19 cellular contexts compared by ENCODE assay signal in genomic region chr17:41769985-41770384, GRCh38. TPM values are rescaled to one million over a fixed set of nuclear protein-coding genes. Genes with fewer than 3 reads are reported as not detected.
DNase-seq lines count a peak whose midpoint lies in the region; ATAC-seq and TF ChIP-seq lines count a peak whose summit lies in the region.
"Had no signal": no experiment of that assay in that cellular context is flagged by ENCODE, and none has a peak within 500 bp of the region (broad histone marks: within the 10 kb centered on the region; RNA-seq: fewer than 3 reads in every experiment).

No MANE protein-coding gene starts in this region.

- no peak for TF ChIP-seq EP300 in sigmoid colon (IDR thresholded peaks at IDR 0.05)

- DNase-seq in activated naive CD8-positive, alpha-beta T cell treated with anti-CD3 and anti-CD28 coated beads for 36 hours = no peak
- no peak for DNase-seq in activated naive CD8-positive, alpha-beta T cell treated with anti-CD3 and anti-CD28 coated beads, Interleukin-2, amount 50 U/mL, for 24 hours
- DNase-seq in OCI-LY7 (ENCODE audit: low spot score) (no peak), endodermal cell (no peak), sigmoid colon (no peak), erythroblast (lab: John Stamatoyannopoulos, UW) (no peak), DMS53 (lab: John Stamatoyannopoulos, UW) (no peak)
- DNase-seq in stimulated activated effector memory CD8-positive, alpha-beta T cell treated with anti-CD3 and anti-CD28 coated beads, Interleukin-12 subunit alpha, Interleukin-12 subunit beta, amount 100 ng/mL, for 72 hours (ENCODE audit: low spot score in 2 of 2) = no peak
- DNase-seq: 8988T; BE2C; CD4-positive, CD25-positive, alpha-beta regulatory T cell; COR-L47; DMS153; EL; NCI-H510A; NCI-H774; SIG-M5 had no signal

- no peaks in the 10 kb centered on the region for H3K9me2 ChIP-seq in OCI-LY7 (ENCODE audit: insufficient read depth, low read length)

- POLR2A ChIA-PET in OCI-LY7 (lab: Charles Lee) = no interaction called here

- TF ChIP-seq CTCF in OCI-LY7 (conservative IDR thresholded peaks at IDR 0.05; ENCODE audit: low read length) (no peak), endodermal cell (conservative IDR thresholded peaks at IDR 0.05) (no peak), sigmoid colon (IDR thresholded peaks at IDR 0.05) (no peak)

- no peak overlapping the region for H3K4me3 Mint-ChIP-seq in activated naive CD8-positive, alpha-beta T cell treated with anti-CD3 and anti-CD28 coated beads for 36 hours
- H3K4me3 Mint-ChIP-seq in activated naive CD8-positive, alpha-beta T cell treated with anti-CD3 and anti-CD28 coated beads, Interleukin-2, amount 50 U/mL, for 24 hours = no peak overlapping the region
- no peak overlapping the region for H3K4me3 Mint-ChIP-seq in endodermal cell
- no peak overlapping the region for H3K4me3 Mint-ChIP-seq in stimulated activated effector memory CD8-positive, alpha-beta T cell treated with anti-CD3 and anti-CD28 coated beads, Interleukin-12 subunit alpha, Interleukin-12 subunit beta, amount 100 ng/mL, for 72 hours
- H3K4me3 Mint-ChIP-seq: CD4-positive, CD25-positive, alpha-beta regulatory T cell had no signal

- WGBS in endodermal cell (ENCODE audit: insufficient coverage in 1 of 2, insufficient read length in 1 of 2), 2 experiments = 96 to 100% methylated on average over 2 to 3 of the region's 3 CpGs
- WGBS in sigmoid colon, 2 donors = 55 to 79% methylated on average over 3 of the region's 3 CpGs

- H3K4me1 ChIP-seq in OCI-LY7 (ENCODE audit: insufficient read depth, low read length, poor library complexity, severe bottlenecking) = peaks cover 29% of the 10 kb centered on the region
- no peaks in the 10 kb centered on the region for H3K4me1 ChIP-seq in endodermal cell (ENCODE audit: control insufficient read depth, insufficient read depth, low read length)
- H3K4me1 ChIP-seq in sigmoid colon = peaks cover 0 to 24% (median 18%) of the 10 kb centered on the region in 4 donors

- BruUV-seq in OCI-LY7 (replicated peaks; lab: Mats Ljungman, UMichigan) = no TSS peak

- ATAC-seq in activated naive CD8-positive, alpha-beta T cell treated with anti-CD3 and anti-CD28 coated beads, Interleukin-2, amount 50 U/mL, for 24 hours = no peak
- peak; percentile 17 for ATAC-seq in stimulated activated effector memory CD8-positive, alpha-beta T cell treated with anti-CD3 and anti-CD28 coated beads, Interleukin-12 subunit alpha, Interleukin-12 subunit beta, amount 100 ng/mL, for 72 hours
- ATAC-seq: SK-N-SH treated with all-trans-retinoic acid at 6 μM for 48 hours had no signal

- CTCF ChIA-PET in OCI-LY7 (lab: Charles Lee; ENCODE audit: unreplicated experiment) = interaction anchor here (0.5 kb wide), 1 partner anchor 275 kb away, joined by 4 read pairs; no protein-coding TSS in a partner anchor

- intact Hi-C loops in OCI-LY7 (cut with micrococcal nuclease; ENCODE audit: unreplicated experiment) (no loop called here), sigmoid colon (cut with DNase I) (no loop called here)

- peak overlapping the region; percentile 52 for H3K27ac Mint-ChIP-seq in activated naive CD8-positive, alpha-beta T cell treated with anti-CD3 and anti-CD28 coated beads for 36 hours
- H3K27ac Mint-ChIP-seq in activated naive CD8-positive, alpha-beta T cell treated with anti-CD3 and anti-CD28 coated beads, Interleukin-2, amount 50 U/mL, for 24 hours = no peak overlapping the region
- peak overlapping the region; percentile 21 for H3K27ac Mint-ChIP-seq in endodermal cell
- no peak overlapping the region for H3K27ac Mint-ChIP-seq in stimulated activated effector memory CD8-positive, alpha-beta T cell treated with anti-CD3 and anti-CD28 coated beads, Interleukin-12 subunit alpha, Interleukin-12 subunit beta, amount 100 ng/mL, for 72 hours

- H3K27me3 Mint-ChIP-seq in activated naive CD8-positive, alpha-beta T cell treated with anti-CD3 and anti-CD28 coated beads for 36 hours = no peaks in the 10 kb centered on the region
- no peaks in the 10 kb centered on the region for H3K27me3 Mint-ChIP-seq in activated naive CD8-positive, alpha-beta T cell treated with anti-CD3 and anti-CD28 coated beads, Interleukin-2, amount 50 U/mL, for 24 hours
- H3K27me3 Mint-ChIP-seq in endodermal cell (ENCODE audit: insufficient read depth) = no peaks in the 10 kb centered on the region

- H3K27me3 ChIP-seq in endodermal cell (ENCODE audit: control insufficient read depth, insufficient read depth, low read length, poor library complexity, severe bottlenecking) (no peaks in the 10 kb centered on the region), sigmoid colon (no peaks in the 10 kb centered on the region)
- H3K27me3 ChIP-seq: BE2C had no signal

- peak overlapping the region; percentile 76 for H3K4me2 ChIP-seq in OCI-LY7 (ENCODE audit: low read length)

- H3K9me3 ChIP-seq in OCI-LY7 (ENCODE audit: low read length) = no peaks in the 10 kb centered on the region
- H3K9me3 ChIP-seq in endodermal cell (ENCODE audit: control insufficient read depth, low read length) = no peaks in the 10 kb centered on the region
- H3K9me3 ChIP-seq in sigmoid colon = no peaks in the 10 kb centered on the region
- H3K9me3 ChIP-seq: BE2C had no signal

- H3K9me3 Mint-ChIP-seq in activated naive CD8-positive, alpha-beta T cell treated with anti-CD3 and anti-CD28 coated beads for 36 hours = no peaks in the 10 kb centered on the region
- no peaks in the 10 kb centered on the region for H3K9me3 Mint-ChIP-seq in activated naive CD8-positive, alpha-beta T cell treated with anti-CD3 and anti-CD28 coated beads, Interleukin-2, amount 50 U/mL, for 24 hours
- H3K9me3 Mint-ChIP-seq in endodermal cell = no peaks in the 10 kb centered on the region
- no peaks in the 10 kb centered on the region for H3K9me3 Mint-ChIP-seq in stimulated activated effector memory CD8-positive, alpha-beta T cell treated with anti-CD3 and anti-CD28 coated beads, Interleukin-12 subunit alpha, Interleukin-12 subunit beta, amount 100 ng/mL, for 72 hours
- H3K9me3 Mint-ChIP-seq: CD4-positive, CD25-positive, alpha-beta regulatory T cell had no signal

- no peaks in the 10 kb centered on the region for H4K20me1 ChIP-seq in OCI-LY7 (ENCODE audit: insufficient read depth, low read length)

- H3K36me3 ChIP-seq in OCI-LY7 (ENCODE audit: insufficient read depth, low read length) (peaks cover 24% of the 10 kb centered on the region), endodermal cell (ENCODE audit: control insufficient read depth, insufficient read depth, low read length) (peaks cover 74% of the 10 kb centered on the region), sigmoid colon (peaks cover 0 to 48% (median 3%) of the 10 kb centered on the region in 4 donors)

- H3K4me3 ChIP-seq in OCI-LY7 (ENCODE audit: low read depth, low read length, poor library complexity, severe bottlenecking) (peak overlapping the region; percentile 74), endodermal cell (ENCODE audit: low read length) (no peak overlapping the region), sigmoid colon (no peak overlapping the region)

- peaks cover 2% of the 10 kb centered on the region for H3K4me1 Mint-ChIP-seq in activated naive CD8-positive, alpha-beta T cell treated with anti-CD3 and anti-CD28 coated beads for 36 hours
- no peaks in the 10 kb centered on the region for H3K4me1 Mint-ChIP-seq in activated naive CD8-positive, alpha-beta T cell treated with anti-CD3 and anti-CD28 coated beads, Interleukin-2, amount 50 U/mL, for 24 hours
- peaks cover 8% of the 10 kb centered on the region for H3K4me1 Mint-ChIP-seq in endodermal cell
- peaks cover 5% of the 10 kb centered on the region for H3K4me1 Mint-ChIP-seq in stimulated activated effector memory CD8-positive, alpha-beta T cell treated with anti-CD3 and anti-CD28 coated beads, Interleukin-12 subunit alpha, Interleukin-12 subunit beta, amount 100 ng/mL, for 72 hours

- no peaks in the 10 kb centered on the region for H3K36me3 Mint-ChIP-seq in activated naive CD8-positive, alpha-beta T cell treated with anti-CD3 and anti-CD28 coated beads for 36 hours
- no peaks in the 10 kb centered on the region for H3K36me3 Mint-ChIP-seq in activated naive CD8-positive, alpha-beta T cell treated with anti-CD3 and anti-CD28 coated beads, Interleukin-2, amount 50 U/mL, for 24 hours (ENCODE audit: low read depth)
- H3K36me3 Mint-ChIP-seq in endodermal cell (ENCODE audit: low read depth) = peaks cover 72% of the 10 kb centered on the region
- no peaks in the 10 kb centered on the region for H3K36me3 Mint-ChIP-seq in stimulated activated effector memory CD8-positive, alpha-beta T cell treated with anti-CD3 and anti-CD28 coated beads, Interleukin-12 subunit alpha, Interleukin-12 subunit beta, amount 100 ng/mL, for 72 hours
- H3K36me3 Mint-ChIP-seq: CD4-positive, CD25-positive, alpha-beta regulatory T cell had no signal

- H2AFZ ChIP-seq in OCI-LY7 (ENCODE audit: low read length) = no peak overlapping the region

- no peak for TF ChIP-seq POLR2A in sigmoid colon (IDR thresholded peaks at IDR 0.05)
- TF ChIP-seq POLR2A in erythroblast (IDR thresholded peaks at IDR 0.05; ENCODE audit: low read length) = no peak

- H3K9ac ChIP-seq in endodermal cell (ENCODE audit: extremely low read depth, low read length, poor library complexity, severe bottlenecking) = no peak overlapping the region

- no peak overlapping the region for H3K27ac ChIP-seq in OCI-LY7 (ENCODE audit: low read depth, low read length, poor library complexity, severe bottlenecking)
- no peak overlapping the region for H3K27ac ChIP-seq in endodermal cell (ENCODE audit: low read depth, low read length)
- H3K27ac ChIP-seq in sigmoid colon = no peak overlapping the region

- H3K79me2 ChIP-seq in OCI-LY7 (ENCODE audit: insufficient read depth, low read depth, low read length) = no peaks in the 10 kb centered on the region

RNA-seq across cellular contexts. Expression of gene JUP, which starts 16.5 kb away (rescaled TPM):
- total RNA-seq in activated naive CD8-positive, alpha-beta T cell treated with anti-CD3 and anti-CD28 coated beads for 36 hours = 1 to 10 TPM; 2.7 to 3.7 TPM
- 29.9 and 40.5 TPM in 2 replicates for total RNA-seq in OCI-LY7 (2014; rRNA removed; shearing (Covaris generic))
- 62.0 and 69.3 TPM in 2 replicates for total RNA-seq in OCI-LY7 (2022)
- total RNA-seq in endodermal cell = 100 to 1,000 TPM; 112 to 167 TPM
- 71.5 TPM for polyA plus RNA-seq in endodermal cell (2013, experiment 1 of 2)
- polyA plus RNA-seq in endodermal cell (2013, experiment 2 of 2) = 69.3 TPM
- 10 to 100 TPM; 22.2 to 40.3 (median 31.2) TPM for total RNA-seq in sigmoid colon
- polyA plus RNA-seq in sigmoid colon = 100 to 1,000 TPM; 231 to 494 (median 236) TPM

RNA-seq across cellular contexts. Expression of gene HAP1, which starts 35.5 kb away (rescaled TPM):
- under 1 TPM in 1 of 2 experiments, not detected in 1; 0.08 TPM for total RNA-seq in activated naive CD8-positive, alpha-beta T cell treated with anti-CD3 and anti-CD28 coated beads for 36 hours
- total RNA-seq in OCI-LY7 (2014; rRNA removed; shearing (Covaris generic)) = 0.10 and 0.19 TPM in 2 replicates
- total RNA-seq in OCI-LY7 (2022) (0.22 and 0.55 TPM in 2 replicates), endodermal cell (1 to 10 TPM; 1.7 TPM), sigmoid colon (1 to 10 TPM in 3 of 4 donors, under 1 TPM in 1; 0.71 to 4.3 (median 2.5) TPM)
- polyA plus RNA-seq in endodermal cell (2013, experiment 1 of 2) = 0.82 TPM
- 0.66 TPM for polyA plus RNA-seq in endodermal cell (2013, experiment 2 of 2)
- under 1 TPM; under 0.01 to 0.47 (median 0.23) TPM for polyA plus RNA-seq in sigmoid colon
- total RNA-seq: RPMI7951 had no signal

RNA-seq across cellular contexts. Expression of gene P3H4, which starts 41.8 kb away (rescaled TPM):
- 1 to 10 TPM; 1.5 to 1.8 TPM for total RNA-seq in activated naive CD8-positive, alpha-beta T cell treated with anti-CD3 and anti-CD28 coated beads for 36 hours
- total RNA-seq in OCI-LY7 (2014; rRNA removed; shearing (Covaris generic)) = 0.08 TPM in 1 of 2 replicates, not detected in the other
- 2.2 and 2.6 TPM in 2 replicates for total RNA-seq in OCI-LY7 (2022)
- 10 to 100 TPM; 23.9 to 40.6 TPM for total RNA-seq in endodermal cell
- polyA plus RNA-seq in endodermal cell (2013, experiment 1 of 2) = 32.2 TPM
- polyA plus RNA-seq in endodermal cell (2013, experiment 2 of 2) = 34.7 TPM
- total RNA-seq in sigmoid colon = 10 to 100 TPM in 3 of 4 donors, 1 to 10 TPM in 1; 9.9 to 12.3 (median 11.3) TPM
- polyA plus RNA-seq in sigmoid colon = 1 to 10 TPM; 3.0 to 6.4 (median 4.9) TPM

RNA-seq across cellular contexts. Expression of gene FKBP10, which starts 42.8 kb away (rescaled TPM):
- under 1 TPM; 0.48 to 0.89 TPM for total RNA-seq in activated naive CD8-positive, alpha-beta T cell treated with anti-CD3 and anti-CD28 coated beads for 36 hours
- total RNA-seq in OCI-LY7 (2014; rRNA removed; shearing (Covaris generic)) = 1.5 TPM in 1 of 2 replicates, not detected in the other
- total RNA-seq in OCI-LY7 (2022) (7.3 and 7.8 TPM in 2 replicates), endodermal cell (100 to 1,000 TPM; 179 to 291 TPM), sigmoid colon (10 to 100 TPM; 34.2 to 71.2 (median 39.5) TPM)
- 230 TPM for polyA plus RNA-seq in endodermal cell (2013, experiment 1 of 2)
- 211 TPM for polyA plus RNA-seq in endodermal cell (2013, experiment 2 of 2)
- 10 to 100 TPM in 1 of 3 donors, 1 to 10 TPM in 2; 5.5 to 18.4 (median 9.0) TPM for polyA plus RNA-seq in sigmoid colon
- total RNA-seq: CD4-positive, CD25-positive, alpha-beta regulatory T cell had no signal

RNA-seq across cellular contexts. Expression of gene GAST, which starts 57.9 kb away (rescaled TPM):
- not detected for total RNA-seq in activated naive CD8-positive, alpha-beta T cell treated with anti-CD3 and anti-CD28 coated beads for 36 hours
- not detected in 2 replicates for total RNA-seq in OCI-LY7 (2014; rRNA removed; shearing (Covaris generic))
- total RNA-seq in OCI-LY7 (2022) (not detected in 2 replicates), endodermal cell (not detected), sigmoid colon (not detected)
- not detected for polyA plus RNA-seq in endodermal cell (2013, experiment 1 of 2)
- polyA plus RNA-seq in endodermal cell (2013, experiment 2 of 2) = not detected
- polyA plus RNA-seq in sigmoid colon = not detected
- total RNA-seq: CD4-positive, CD25-positive, alpha-beta regulatory T cell; RPMI7951 had no signal
- polyA plus RNA-seq: CD4-positive, CD25-positive, alpha-beta regulatory T cell had no signal

Comparison
In these comparisons a context has a peak if more than half of its experiments do, and no peak if none do; other contexts are left out.
1. H3K27ac Mint-ChIP-seq: peak in activated naive CD8-positive, alpha-beta T cell treated with anti-CD3 and anti-CD28 coated beads for 36 hours (single experiment) and endodermal cell (single experiment); none in activated naive CD8-positive, alpha-beta T cell treated with anti-CD3 and anti-CD28 coated beads, Interleukin-2, amount 50 U/mL, for 24 hours (single experiment) and stimulated activated effector memory CD8-positive, alpha-beta T cell treated with anti-CD3 and anti-CD28 coated beads, Interleukin-12 subunit alpha, Interleukin-12 subunit beta, amount 100 ng/mL, for 72 hours (single experiment).
2. RNA of gene JUP, which starts 16.5 kb away (total RNA-seq): 112 to 167 TPM in endodermal cell, 29.9 to 69.3 TPM in OCI-LY7 and 22.2 to 40.3 TPM in sigmoid colon; 2.7 to 3.7 TPM in activated naive CD8-positive, alpha-beta T cell treated with anti-CD3 and anti-CD28 coated beads for 36 hours; every median in the first group is over 4 times any median in the second.